In the genomic region with DNA sequence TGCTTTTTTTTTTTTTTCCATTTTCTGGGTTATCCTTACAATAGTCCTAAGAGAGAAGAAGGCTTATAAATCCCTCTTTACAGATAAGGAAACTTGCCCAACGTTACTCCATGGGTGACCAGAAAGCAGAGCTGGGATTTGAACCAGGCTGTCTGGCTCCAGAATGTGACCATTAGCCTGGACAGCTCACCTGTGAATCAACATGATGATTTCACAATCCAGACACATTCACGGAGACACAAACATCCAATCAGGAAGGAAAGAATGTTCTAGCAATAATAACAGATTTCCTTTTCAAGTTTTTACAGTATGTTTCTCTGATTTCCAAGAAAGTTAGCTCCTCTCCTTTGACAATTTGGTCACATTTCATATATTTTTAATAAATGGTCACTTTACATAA, we compare ENCODE assay signal across 1 cellular context.
TF ChIP-seq lines count a peak whose summit lies in the region.

No MANE protein-coding gene starts in this region.

TF ChIP-seq in IMR-90, 13 proteins besides CTCF, POLR2A, EP300 and RAD21 (continued from another document):
- no peak for TF ChIP-seq NFE2L2 (IDR thresholded peaks at IDR 0.05; ENCODE audit: low read depth, low read length)
TF ChIP-seq in IMR-90: peak in this region for 1.
